ENCODE assay signal across 16 cellular contexts in genomic region chr5:66720776-66721175, GRCh38.
"Had no signal": no experiment of that assay in that cellular context is flagged by ENCODE, and none has a peak within 500 bp of the region (broad histone marks: within the 10 kb centered on the region; RNA-seq: fewer than 3 reads in every experiment).

No MANE protein-coding gene starts in this region.

- H3K36me3 ChIP-seq: esophagus muscularis mucosa, left lung, prostate gland, transverse colon had no signal

- H3K27me3 ChIP-seq: body of pancreas, esophagus muscularis mucosa, left lung, transverse colon had no signal

- DNase-seq: activated CD4-positive, alpha-beta T cell treated with anti-CD3 and anti-CD28 coated beads, Interleukin-2, amount 10 ng/mL, durations not matched to agents 7 days and 5 days; activated naive CD8-positive, alpha-beta T cell treated with anti-CD3 and anti-CD28 coated beads for 36 hours; amygdala; body of pancreas; caudate nucleus; left lung; mammary epithelial cell; naive thymus-derived CD8-positive, alpha-beta T cell; occipital lobe; right cardiac atrium; stimulated activated naive CD8-positive, alpha-beta T cell treated with anti-CD3 and anti-CD28 coated beads, Interleukin-15, Interleukin-2, amounts not matched to agents 100 U/mL and 50 U/mL, for 24 hours; transverse colon had no signal

- H3K4me1 Mint-ChIP-seq: activated CD4-positive, alpha-beta T cell treated with anti-CD3 and anti-CD28 coated beads, Interleukin-2, amount 10 ng/mL, durations not matched to agents 7 days and 5 days; activated naive CD8-positive, alpha-beta T cell treated with anti-CD3 and anti-CD28 coated beads for 36 hours; naive thymus-derived CD8-positive, alpha-beta T cell had no signal

- H3K9me3 Mint-ChIP-seq: activated CD4-positive, alpha-beta T cell treated with anti-CD3 and anti-CD28 coated beads, Interleukin-2, amount 10 ng/mL, durations not matched to agents 7 days and 5 days; activated naive CD8-positive, alpha-beta T cell treated with anti-CD3 and anti-CD28 coated beads for 36 hours; activated T-helper 1 cell treated with anti-CD3 and anti-CD28 coated beads, Interleukin-12 subunit alpha, Interleukin-12 subunit beta, Interleukin-2, Interleukin-4 antibody, amounts not matched to agents 30 ng/mL and 10 ng/mL and 1 ng/mL, durations not matched to agents 14 hours and 24 hours and 36 hours; naive thymus-derived CD8-positive, alpha-beta T cell had no signal

- H3K27ac Mint-ChIP-seq: activated CD4-positive, alpha-beta T cell treated with anti-CD3 and anti-CD28 coated beads, Interleukin-2, amount 10 ng/mL, durations not matched to agents 7 days and 5 days; activated naive CD8-positive, alpha-beta T cell treated with anti-CD3 and anti-CD28 coated beads for 36 hours; activated T-helper 1 cell treated with anti-CD3 and anti-CD28 coated beads, Interleukin-12 subunit alpha, Interleukin-12 subunit beta, Interleukin-2, Interleukin-4 antibody, amounts not matched to agents 30 ng/mL and 10 ng/mL and 1 ng/mL, durations not matched to agents 14 hours and 24 hours and 36 hours; naive thymus-derived CD8-positive, alpha-beta T cell had no signal

- H3K27ac ChIP-seq: body of pancreas, esophagus muscularis mucosa, left lung, prostate gland, skin epidermis, transverse colon had no signal

- H3K36me3 Mint-ChIP-seq: activated naive CD8-positive, alpha-beta T cell treated with anti-CD3 and anti-CD28 coated beads for 36 hours; naive thymus-derived CD8-positive, alpha-beta T cell had no signal

- ATAC-seq: body of pancreas; left lung; naive thymus-derived CD8-positive, alpha-beta T cell; right cardiac atrium; stimulated activated naive CD8-positive, alpha-beta T cell treated with anti-CD3 and anti-CD28 coated beads, Interleukin-15, Interleukin-2, amounts not matched to agents 100 U/mL and 50 U/mL, for 24 hours had no signal

- H3K4me1 ChIP-seq: body of pancreas, prostate gland, transverse colon had no signal

- H3K4me3 ChIP-seq: body of pancreas, esophagus muscularis mucosa, left lung, prostate gland, skin epidermis, transverse colon had no signal

- H3K9me3 ChIP-seq: body of pancreas, esophagus muscularis mucosa, left lung, prostate gland, transverse colon had no signal

- H3K4me3 Mint-ChIP-seq: activated CD4-positive, alpha-beta T cell treated with anti-CD3 and anti-CD28 coated beads, Interleukin-2, amount 10 ng/mL, durations not matched to agents 7 days and 5 days; activated naive CD8-positive, alpha-beta T cell treated with anti-CD3 and anti-CD28 coated beads for 36 hours; activated T-helper 1 cell treated with anti-CD3 and anti-CD28 coated beads, Interleukin-12 subunit alpha, Interleukin-12 subunit beta, Interleukin-2, Interleukin-4 antibody, amounts not matched to agents 30 ng/mL and 10 ng/mL and 1 ng/mL, durations not matched to agents 14 hours and 24 hours and 36 hours; naive thymus-derived CD8-positive, alpha-beta T cell had no signal
